8 cellular contexts compared by ENCODE assay signal in the genomic region with DNA sequence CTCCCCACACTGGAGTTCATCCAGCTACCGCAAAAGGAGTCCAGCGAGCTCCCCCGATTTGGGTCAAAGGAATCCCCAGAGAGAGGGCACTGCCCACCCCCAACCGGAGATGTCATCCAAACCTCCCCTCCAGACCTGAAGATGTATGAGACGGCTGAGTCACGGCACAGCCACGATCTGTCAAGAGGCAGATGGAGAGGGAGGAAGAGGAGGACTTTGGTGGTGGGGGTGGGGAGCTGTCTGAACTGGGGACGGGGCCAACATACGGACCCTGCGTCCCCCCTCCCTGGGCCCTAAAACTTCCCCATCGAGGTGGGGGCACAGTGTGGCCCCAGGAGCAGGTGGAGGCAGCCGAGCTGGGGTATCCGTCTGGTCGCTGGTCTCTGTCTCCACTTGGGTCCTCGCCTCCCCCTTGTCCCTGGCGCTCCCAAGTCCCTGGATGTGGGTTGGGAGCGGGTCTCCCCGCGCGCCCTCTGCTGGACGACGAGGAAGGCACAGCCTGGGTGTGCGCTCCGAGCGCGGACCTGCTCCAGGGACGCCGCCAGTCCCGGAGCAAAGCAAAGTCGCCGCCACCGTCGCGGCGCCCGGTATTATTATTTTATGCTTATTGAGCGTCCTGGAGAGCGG. TPM values are rescaled to one million over a fixed set of nuclear protein-coding genes. Genes with fewer than 3 reads are reported as not detected.
DNase-seq lines count a peak whose midpoint lies in the region; ATAC-seq and TF ChIP-seq lines count a peak whose summit lies in the region.

No MANE protein-coding gene starts in this region.

- DNase-seq in AG08395 (ENCODE audit: low spot score) = peak; percentile 92
- peak; percentile 62 to 64 for DNase-seq in NCI-H2081 (lab: John Stamatoyannopoulos, UW)
- no peak for DNase-seq in chondrocyte (ENCODE audit: low spot score)
- DNase-seq in kidney glomerular epithelial cell (lab: John Stamatoyannopoulos, UW) = peak; percentile 11
- peak; percentile 72 for DNase-seq in stimulated activated CD4-positive, alpha-beta T cell treated with anti-CD3 and anti-CD28 coated beads, Interleukin-4, amount 100 ng/mL, for 1 hour

- H3K4me1 Mint-ChIP-seq in chondrocyte (ENCODE audit: low read depth) = peaks cover 21% of the 10 kb centered on the region

- TF ChIP-seq CTCF in WI38 (IDR thresholded peaks at IDR 0.05; ENCODE audit: low read depth, low read length) (peak; percentile 67), chondrocyte (IDR thresholded peaks at IDR 0.05) (peak; percentile 97)

- no peaks in the 10 kb centered on the region for H3K36me3 Mint-ChIP-seq in chondrocyte (ENCODE audit: low read depth)

- H3K4me3 Mint-ChIP-seq in chondrocyte (ENCODE audit: unreplicated experiment) = peak overlapping the region; percentile 61

- no peaks in the 10 kb centered on the region for H3K9me3 Mint-ChIP-seq in chondrocyte (ENCODE audit: low read depth)

- ATAC-seq in GM18498 (IDR thresholded peaks at IDR 0.05; ENCODE audit: unreplicated experiment) (peak; percentile 34), HG02763 (IDR thresholded peaks at IDR 0.05; ENCODE audit: unreplicated experiment) (no peak)

- no peak overlapping the region for H3K27ac Mint-ChIP-seq in chondrocyte (ENCODE audit: unreplicated experiment)

- peak overlapping the region; percentile 52 for H3K4me3 ChIP-seq in WI38 (ENCODE audit: low read depth, low read length)

- H3K27me3 Mint-ChIP-seq in chondrocyte (ENCODE audit: low read depth) = peaks cover 29% of the 10 kb centered on the region

RNA-seq across cellular contexts. Expression of a gene that starts 3.8 kb away (rescaled TPM):
- total RNA-seq in chondrocyte = 16.8 to 18.9 TPM (median 18.8 TPM) in 3 replicates

RNA-seq across cellular contexts. Expression of a gene that starts 20.8 kb away (rescaled TPM):
- 137 to 159 TPM (median 141 TPM) in 3 replicates for total RNA-seq in chondrocyte

RNA-seq across cellular contexts. Expression of a gene that starts 43.8 kb away (rescaled TPM):
- total RNA-seq in chondrocyte = 94.4 to 132 TPM (median 104 TPM) in 3 replicates
